Comparison of ENCODE assay signal across 8 cellular contexts in the genomic region with DNA sequence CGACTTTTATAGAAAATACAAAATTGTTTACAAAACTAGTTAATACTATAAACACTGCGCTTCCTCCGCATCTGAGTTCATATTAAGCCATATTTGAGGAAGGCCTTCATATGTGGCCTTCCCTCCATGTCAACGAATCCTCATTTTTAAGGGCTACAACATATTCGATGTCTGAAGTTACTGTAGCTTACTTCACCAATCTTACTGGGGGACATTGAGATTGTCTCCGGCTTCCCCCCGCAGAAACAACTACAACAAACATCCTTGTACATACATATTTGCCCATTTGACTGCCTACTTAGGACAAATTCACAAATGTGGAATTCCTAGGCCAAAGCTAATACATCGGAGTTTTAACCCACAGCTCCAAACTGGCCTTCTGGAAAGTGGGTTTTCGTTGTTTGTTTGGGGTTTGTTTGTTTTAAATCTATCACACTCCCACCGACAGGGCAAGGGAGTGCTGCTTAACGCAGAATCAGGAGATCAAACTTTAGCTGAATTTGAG. TPM values are rescaled to one million over a fixed set of nuclear protein-coding genes. Genes with fewer than 3 reads are reported as not detected.
DNase-seq lines count a peak whose midpoint lies in the region; ATAC-seq, FAIRE-seq and TF ChIP-seq lines count a peak whose summit lies in the region.

No MANE protein-coding gene starts in this region.

- H3K36me3 ChIP-seq in Karpas-422 (ENCODE audit: insufficient read depth, low read length) (no peaks in the 10 kb centered on the region), endocrine pancreas (ENCODE audit: control insufficient read depth, insufficient read depth, low read length) (no peaks in the 10 kb centered on the region), parathyroid adenoma (ENCODE audit: control insufficient read depth, insufficient read depth, low read length) (no peaks in the 10 kb centered on the region)

- H4K20me1 ChIP-seq in Karpas-422 (ENCODE audit: insufficient read depth, low read depth, low read length): no peaks in the 10 kb centered on the region

- ATAC-seq in GM18502 (IDR thresholded peaks at IDR 0.05; ENCODE audit: poor library complexity, unreplicated experiment) (peak; percentile 43), HG03442 (IDR thresholded peaks at IDR 0.05; ENCODE audit: unreplicated experiment) (no peak)

- H3K4me2 ChIP-seq in Karpas-422 (ENCODE audit: low read depth, low read length, poor library complexity, severe bottlenecking): peak overlapping the region; percentile 77
- peak overlapping the region; percentile 32 for H3K4me2 ChIP-seq in parathyroid adenoma (ENCODE audit: low read length)

- peak overlapping the region; percentile 82 for H2AFZ ChIP-seq in Karpas-422 (ENCODE audit: low read length)
- H2AFZ ChIP-seq in parathyroid adenoma: peak overlapping the region; percentile 80

- H3K9me2 ChIP-seq in Karpas-422 (replicated peaks; ENCODE audit: insufficient read depth, low read length): no peaks in the 10 kb centered on the region

- H3K9me3 ChIP-seq in Karpas-422 (ENCODE audit: low read length): no peaks in the 10 kb centered on the region
- H3K9me3 ChIP-seq in endocrine pancreas (ENCODE audit: control insufficient read depth, low read length): no peaks in the 10 kb centered on the region
- H3K9me3 ChIP-seq in parathyroid adenoma (ENCODE audit: control insufficient read depth, low read length): no peaks in the 10 kb centered on the region

- no peak for FAIRE-seq in GM19239 (lab: Jason Lieb, UNC)

- peak overlapping the region; percentile 77 for H3K9ac ChIP-seq in Karpas-422 (ENCODE audit: low read length)
- peak overlapping the region; percentile 47 for H3K9ac ChIP-seq in endocrine pancreas (ENCODE audit: control insufficient read depth, insufficient read depth, low read length)
- H3K9ac ChIP-seq in parathyroid adenoma: no peak overlapping the region

- H3K4me3 ChIP-seq in Karpas-422 (ENCODE audit: low read length) (peak overlapping the region; percentile 76), endocrine pancreas (ENCODE audit: control insufficient read depth, insufficient read depth, low read length) (peak overlapping the region; percentile 70), parathyroid adenoma (ENCODE audit: low read depth, low read length) (peak overlapping the region; percentile 31)

- H3K27ac ChIP-seq in Karpas-422 (ENCODE audit: low read length) (no peak overlapping the region), parathyroid adenoma (peak overlapping the region; percentile 67)

- DNase-seq in Karpas-422 (peak; percentile 31), nucleus accumbens (lab: John Stamatoyannopoulos, UW) (no peak), GM19239 (ENCODE audit: insufficient read length, low spot score) (no peak), DMS53 (lab: John Stamatoyannopoulos, UW) (no peak)

- H3K27me3 ChIP-seq in Karpas-422 (ENCODE audit: low read length): no peaks in the 10 kb centered on the region
- no peaks in the 10 kb centered on the region for H3K27me3 ChIP-seq in endocrine pancreas (ENCODE audit: control insufficient read depth, insufficient read depth, low read length)
- no peaks in the 10 kb centered on the region for H3K27me3 ChIP-seq in parathyroid adenoma (ENCODE audit: control insufficient read depth, insufficient read depth, low read length)

- H3K4me1 ChIP-seq in Karpas-422 (ENCODE audit: low read length) (peaks cover 12% of the 10 kb centered on the region), endocrine pancreas (ENCODE audit: control insufficient read depth, insufficient read depth, low read length) (no peaks in the 10 kb centered on the region), parathyroid adenoma (peaks cover 2% of the 10 kb centered on the region)

- H3K79me2 ChIP-seq in Karpas-422 (ENCODE audit: low read length): no peaks in the 10 kb centered on the region
- H3K79me2 ChIP-seq in parathyroid adenoma: no peaks in the 10 kb centered on the region

- TF ChIP-seq CTCF in parathyroid adenoma (IDR thresholded peaks at IDR 0.05): no peak

RNA-seq across cellular contexts. Expression of gene FAM114A1, which starts 0.6 kb away (rescaled TPM):
- 1.6 and 4.1 TPM in 2 replicates for total RNA-seq in Karpas-422 (2014; rRNA removed; shearing (Covaris generic); ENCODE audit: low replicate concordance)

RNA-seq across cellular contexts. Expression of gene TLR6, which starts 10.4 kb away (rescaled TPM):
- 12.4 and 39.9 TPM in 2 replicates for total RNA-seq in Karpas-422 (2014; rRNA removed; shearing (Covaris generic); ENCODE audit: low replicate concordance)
